8 cellular contexts compared by ENCODE assay signal in genomic region chr6:42880871-42881270, GRCh38. TPM values are rescaled to one million over a fixed set of nuclear protein-coding genes. Genes with fewer than 3 reads are reported as not detected.
DNase-seq lines count a peak whose midpoint lies in the region; TF ChIP-seq lines count a peak whose summit lies in the region.
"Not testable (repeated sequence)": the region's sequence is repeated elsewhere in the genome, so short reads cannot be mapped to it uniquely, and the experiment has no call there.

No MANE protein-coding gene starts in this region.

- H3K27ac Mint-ChIP-seq in activated CD4-positive, alpha-beta T cell treated with anti-CD3 and anti-CD28 coated beads, Interleukin-2, amount 10 ng/mL, durations not matched to agents 24 days and 14 days = peak overlapping the region; percentile 100

- not testable (repeated sequence) for H3K23ac ChIP-seq in mesendoderm (ENCODE audit: low read length)

- H3K4ac ChIP-seq in mesendoderm (ENCODE audit: low read depth, low read length) = peak overlapping the region; percentile 23

- TF ChIP-seq POLR2A in NB4 (IDR thresholded peaks at IDR 0.05; ENCODE audit: extremely low read depth, insufficient read length); uterus (IDR thresholded peaks at IDR 0.05): not testable (repeated sequence)

- intact Hi-C loops in activated CD4-positive, alpha-beta T cell treated with anti-CD3 and anti-CD28 coated beads, Interleukin-2, amount 10 ng/mL, durations not matched to agents 24 days and 14 days (cut with micrococcal nuclease); uterus (cut with DNase I; ENCODE audit: low total_unique reads): not testable (repeated sequence)

- H4K5ac ChIP-seq in mesendoderm (ENCODE audit: low read length) = not testable (repeated sequence)

- peak overlapping the region; percentile 95 for H3K9ac ChIP-seq in mesendoderm (ENCODE audit: low read length)

- H3K27me3 ChIP-seq in brain microvascular endothelial cell (replicated peaks); mesendoderm (ENCODE audit: insufficient read depth, low read length, poor library complexity); uterus: not testable (repeated sequence)

- H3K18ac ChIP-seq in mesendoderm (ENCODE audit: low read length) = not testable (repeated sequence)

- not testable (repeated sequence) for H2AK5ac ChIP-seq in mesendoderm (ENCODE audit: low read length)

- peaks cover 17% of the 10 kb centered on the region for H3K4me1 Mint-ChIP-seq in activated CD4-positive, alpha-beta T cell treated with anti-CD3 and anti-CD28 coated beads, Interleukin-2, amount 10 ng/mL, durations not matched to agents 24 days and 14 days

- not testable (repeated sequence) for H3K27me3 Mint-ChIP-seq in activated CD4-positive, alpha-beta T cell treated with anti-CD3 and anti-CD28 coated beads, Interleukin-2, amount 10 ng/mL, durations not matched to agents 24 days and 14 days

- H3K4me1 ChIP-seq in mesendoderm (ENCODE audit: control insufficient read depth, low read depth, low read length); uterus: not testable (repeated sequence)

- peaks cover 20% of the 10 kb centered on the region for H3K79me2 ChIP-seq in mesendoderm (ENCODE audit: control insufficient read depth, insufficient read depth, low read length)

- not testable (repeated sequence) for TF ChIP-seq CTCF in GM12864 (IDR thresholded peaks at IDR 0.05; ENCODE audit: low read depth, low read length, missing control alignments); NB4 (IDR thresholded peaks at IDR 0.05; ENCODE audit: low read depth, low read length); brain microvascular endothelial cell (IDR thresholded peaks at IDR 0.05; ENCODE audit: low read depth, low read length, missing control alignments); fibroblast of pulmonary artery (IDR thresholded peaks at IDR 0.05; ENCODE audit: low read length, missing control alignments); retinal pigment epithelial cell (conservative IDR thresholded peaks at IDR 0.05; ENCODE audit: low read depth, low read length); uterus (IDR thresholded peaks at IDR 0.05)

- H4K8ac ChIP-seq in mesendoderm (ENCODE audit: low read depth, low read length) = not testable (repeated sequence)

- not testable (repeated sequence) for H2BK120ac ChIP-seq in mesendoderm (ENCODE audit: low read depth, low read length)

- peak overlapping the region; percentile 97 for H3K4me3 Mint-ChIP-seq in activated CD4-positive, alpha-beta T cell treated with anti-CD3 and anti-CD28 coated beads, Interleukin-2, amount 10 ng/mL, durations not matched to agents 24 days and 14 days

- peak overlapping the region; percentile 32 for H3K56ac ChIP-seq in mesendoderm (ENCODE audit: low read length)

- not testable (repeated sequence) for H2BK5ac ChIP-seq in mesendoderm (ENCODE audit: low read length)

- peak overlapping the region; percentile 82 for H3K4me3 ChIP-seq in GM12864 (ENCODE audit: low read depth, low read length)
- peak overlapping the region; percentile 90 for H3K4me3 ChIP-seq in NB4 (ENCODE audit: low read depth, low read length)
- peak overlapping the region; percentile 89 for H3K4me3 ChIP-seq in brain microvascular endothelial cell (ENCODE audit: low read depth, low read length)
- peak overlapping the region; percentile 98 for H3K4me3 ChIP-seq in fibroblast of pulmonary artery (replicated peaks; ENCODE audit: low read depth, low read length)
- peak overlapping the region; percentile 10 for H3K4me3 ChIP-seq in mesendoderm (ENCODE audit: low read length)
- H3K4me3 ChIP-seq in retinal pigment epithelial cell (ENCODE audit: low read length) = peak overlapping the region; percentile 94
- H3K4me3 ChIP-seq in uterus = peak overlapping the region; percentile 52 to 64

- in situ Hi-C loops in brain microvascular endothelial cell (cut with HindIII; ENCODE audit: low pct_ligation_motif_present, low sequenced_read_pairs) = not testable (repeated sequence)

- H3K4me2 ChIP-seq in mesendoderm (ENCODE audit: low read length) = peak overlapping the region; percentile 29

- not testable (repeated sequence) for H3K9me3 Mint-ChIP-seq in activated CD4-positive, alpha-beta T cell treated with anti-CD3 and anti-CD28 coated beads, Interleukin-2, amount 10 ng/mL, durations not matched to agents 24 days and 14 days

- H3K79me1 ChIP-seq in mesendoderm (ENCODE audit: low read length) = not testable (repeated sequence)

- H3K36me3 Mint-ChIP-seq in activated CD4-positive, alpha-beta T cell treated with anti-CD3 and anti-CD28 coated beads, Interleukin-2, amount 10 ng/mL, durations not matched to agents 24 days and 14 days (ENCODE audit: low read depth) = peaks cover 42% of the 10 kb centered on the region

- DNase-seq in GM12864 (ENCODE audit: low read depth); activated CD4-positive, alpha-beta T cell treated with anti-CD3 and anti-CD28 coated beads, Interleukin-2, amount 10 ng/mL, durations not matched to agents 24 days and 14 days; brain microvascular endothelial cell; fibroblast of pulmonary artery (ENCODE audit: low read depth); mesendoderm; retinal pigment epithelial cell (ENCODE audit: low read depth); uterus: not testable (repeated sequence)
- peak; percentile 38 for DNase-seq in NB4 (ENCODE audit: low read depth)

- peak overlapping the region; percentile 91 for H3K27ac ChIP-seq in brain microvascular endothelial cell
- H3K27ac ChIP-seq in mesendoderm (ENCODE audit: low read depth, low read length) = not testable (repeated sequence)
- H3K27ac ChIP-seq in uterus = peak overlapping the region; percentile 94 to 96

- H3K36me3 ChIP-seq in brain microvascular endothelial cell (replicated peaks) = peaks cover 40% of the 10 kb centered on the region
- peaks cover 14% of the 10 kb centered on the region for H3K36me3 ChIP-seq in mesendoderm (ENCODE audit: control insufficient read depth, insufficient read depth, low read length)
- H3K36me3 ChIP-seq in uterus = not testable (repeated sequence)

- no CpG with 5 or more reads among the region's 12 CpGs for WGBS in mesendoderm (ENCODE audit: extremely low coverage, insufficient coverage, low lambda C conversion rate)

- H3K9me3 ChIP-seq in uterus = not testable (repeated sequence)

- not testable (repeated sequence) for H2BK15ac ChIP-seq in mesendoderm (replicated peaks; ENCODE audit: low read depth)

RNA-seq across cellular contexts. Expression of gene RPL7L1, which starts 1.5 kb away (rescaled TPM):
- 182 and 189 TPM in 2 replicates for total RNA-seq in activated CD4-positive, alpha-beta T cell treated with anti-CD3 and anti-CD28 coated beads, Interleukin-2, amount 10 ng/mL, durations not matched to agents 24 days and 14 days
- 117 TPM for polyA plus RNA-seq in mesendoderm (2013, experiment 1 of 2)
- 115 TPM for polyA plus RNA-seq in mesendoderm (2013, experiment 2 of 2)
- total RNA-seq in uterus = 100 to 1,000 TPM in 1 of 4 donors, 10 to 100 TPM in 3; 62.9 to 123 (median 82.1) TPM

RNA-seq across cellular contexts. Expression of gene PTCRA, which starts 35.0 kb away (rescaled TPM):
- total RNA-seq in activated CD4-positive, alpha-beta T cell treated with anti-CD3 and anti-CD28 coated beads, Interleukin-2, amount 10 ng/mL, durations not matched to agents 24 days and 14 days = not detected in 2 replicates
- polyA plus RNA-seq in mesendoderm (2013, experiment 1 of 2) = not detected
- not detected for polyA plus RNA-seq in mesendoderm (2013, experiment 2 of 2)
- 1 to 10 TPM in 1 of 4 donors, not detected in 3; 2.0 TPM for total RNA-seq in uterus

RNA-seq across cellular contexts. Expression of gene CNPY3, which starts 48.4 kb away (rescaled TPM):
- 45.9 and 49.0 TPM in 2 replicates for total RNA-seq in activated CD4-positive, alpha-beta T cell treated with anti-CD3 and anti-CD28 coated beads, Interleukin-2, amount 10 ng/mL, durations not matched to agents 24 days and 14 days
- 42.5 TPM for polyA plus RNA-seq in mesendoderm (2013, experiment 1 of 2)
- polyA plus RNA-seq in mesendoderm (2013, experiment 2 of 2) = 40.8 TPM
- total RNA-seq in uterus = 100 to 1,000 TPM in 1 of 4 donors, 10 to 100 TPM in 3; 23.2 to 130 (median 39.1) TPM

Comparison
In these comparisons a context has a peak if more than half of its experiments do, and no peak if none do; other contexts are left out.
1. H3K4me3 ChIP-seq: peak in every context shown above with its lines; median percentile 98 in fibroblast of pulmonary artery; 94 in retinal pigment epithelial cell; 90 in NB4; 89 in brain microvascular endothelial cell; 82 in GM12864; 58 in uterus; 10 in mesendoderm.